In genomic region chr11:118870396-118871343, GRCh38 we compare ENCODE assay signal across 1 cellular context.
TF ChIP-seq lines count a peak whose summit lies in the region.

No MANE protein-coding gene starts in this region.

TF ChIP-seq in K562, 482 proteins besides CTCF, POLR2A, EP300 and RAD21:
- no peak for TF ChIP-seq ATF1 (CRISPR knock-in tag; IDR thresholded peaks at IDR 0.05)
- peak; percentile 32; the same call in 1 of the 2 replicates for TF ChIP-seq ATF1 (tag; IDR thresholded peaks at IDR 0.05)
- TF ChIP-seq TEAD1 (CRISPR knock-in tag; IDR thresholded peaks at IDR 0.05) = no peak
- TF ChIP-seq HNRNPL (IDR thresholded peaks at IDR 0.05; ENCODE audit: low read depth, low read length) = no peak
- TF ChIP-seq ARNT (IDR thresholded peaks at IDR 0.05) = no peak
- no peak for TF ChIP-seq EP400 (IDR thresholded peaks at IDR 0.05)
- no peak for TF ChIP-seq MCM3 (IDR thresholded peaks at IDR 0.05)
- TF ChIP-seq, protein P1, sequence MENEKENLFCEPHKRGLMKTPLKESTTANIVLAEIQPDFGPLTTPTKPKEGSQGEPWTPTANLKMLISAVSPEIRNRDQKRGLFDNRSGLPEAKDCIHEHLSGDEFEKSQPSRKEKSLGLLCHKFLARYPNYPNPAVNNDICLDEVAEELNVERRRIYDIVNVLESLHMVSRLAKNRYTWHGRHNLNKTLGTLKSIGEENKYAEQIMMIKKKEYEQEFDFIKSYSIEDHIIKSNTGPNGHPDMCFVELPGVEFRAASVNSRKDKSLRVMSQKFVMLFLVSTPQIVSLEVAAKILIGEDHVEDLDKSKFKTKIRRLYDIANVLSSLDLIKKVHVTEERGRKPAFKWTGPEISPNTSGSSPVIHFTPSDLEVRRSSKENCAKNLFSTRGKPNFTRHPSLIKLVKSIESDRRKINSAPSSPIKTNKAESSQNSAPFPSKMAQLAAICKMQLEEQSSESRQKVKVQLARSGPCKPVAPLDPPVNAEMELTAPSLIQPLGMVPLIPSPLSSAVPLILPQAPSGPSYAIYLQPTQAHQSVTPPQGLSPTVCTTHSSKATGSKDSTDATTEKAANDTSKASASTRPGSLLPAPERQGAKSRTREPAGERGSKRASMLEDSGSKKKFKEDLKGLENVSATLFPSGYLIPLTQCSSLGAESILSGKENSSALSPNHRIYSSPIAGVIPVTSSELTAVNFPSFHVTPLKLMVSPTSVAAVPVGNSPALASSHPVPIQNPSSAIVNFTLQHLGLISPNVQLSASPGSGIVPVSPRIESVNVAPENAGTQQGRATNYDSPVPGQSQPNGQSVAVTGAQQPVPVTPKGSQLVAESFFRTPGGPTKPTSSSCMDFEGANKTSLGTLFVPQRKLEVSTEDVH (IDR thresholded peaks at IDR 0.05; ENCODE audit: low read depth, partially characterized antibody) = no peak
- no peak for TF ChIP-seq THAP12 (CRISPR knock-in tag; IDR thresholded peaks at IDR 0.05)
- TF ChIP-seq, protein P2, sequence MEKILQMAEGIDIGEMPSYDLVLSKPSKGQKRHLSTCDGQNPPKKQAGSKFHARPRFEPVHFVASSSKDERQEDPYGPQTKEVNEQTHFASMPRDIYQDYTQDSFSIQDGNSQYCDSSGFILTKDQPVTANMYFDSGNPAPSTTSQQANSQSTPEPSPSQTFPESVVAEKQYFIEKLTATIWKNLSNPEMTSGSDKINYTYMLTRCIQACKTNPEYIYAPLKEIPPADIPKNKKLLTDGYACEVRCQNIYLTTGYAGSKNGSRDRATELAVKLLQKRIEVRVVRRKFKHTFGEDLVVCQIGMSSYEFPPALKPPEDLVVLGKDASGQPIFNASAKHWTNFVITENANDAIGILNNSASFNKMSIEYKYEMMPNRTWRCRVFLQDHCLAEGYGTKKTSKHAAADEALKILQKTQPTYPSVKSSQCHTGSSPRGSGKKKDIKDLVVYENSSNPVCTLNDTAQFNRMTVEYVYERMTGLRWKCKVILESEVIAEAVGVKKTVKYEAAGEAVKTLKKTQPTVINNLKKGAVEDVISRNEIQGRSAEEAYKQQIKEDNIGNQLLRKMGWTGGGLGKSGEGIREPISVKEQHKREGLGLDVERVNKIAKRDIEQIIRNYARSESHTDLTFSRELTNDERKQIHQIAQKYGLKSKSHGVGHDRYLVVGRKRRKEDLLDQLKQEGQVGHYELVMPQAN (IDR thresholded peaks at IDR 0.05; ENCODE audit: borderline replicate concordance) = no peak
- TF ChIP-seq POLR3G (IDR thresholded peaks at IDR 0.05; ENCODE audit: extremely low read depth, insufficient read length, insufficient replicate concordance) = no peak
- TF ChIP-seq ZNF76 (CRISPR knock-in tag; IDR thresholded peaks at IDR 0.05; ENCODE audit: borderline replicate concordance) = no peak
- no peak for TF ChIP-seq RNF2 (IDR thresholded peaks at IDR 0.05)
- no peak for TF ChIP-seq BACH1 (tag; IDR thresholded peaks at IDR 0.05)
- no peak for TF ChIP-seq E4F1 (CRISPR knock-in tag; IDR thresholded peaks at IDR 0.05; ENCODE audit: borderline replicate concordance)
- no peak for TF ChIP-seq NBN (IDR thresholded peaks at IDR 0.05; ENCODE audit: low read depth)
- no peak for TF ChIP-seq RBM14 (IDR thresholded peaks at IDR 0.05; ENCODE audit: borderline replicate concordance, insufficient read depth, low read depth, low read length)
- TF ChIP-seq, protein P3, sequence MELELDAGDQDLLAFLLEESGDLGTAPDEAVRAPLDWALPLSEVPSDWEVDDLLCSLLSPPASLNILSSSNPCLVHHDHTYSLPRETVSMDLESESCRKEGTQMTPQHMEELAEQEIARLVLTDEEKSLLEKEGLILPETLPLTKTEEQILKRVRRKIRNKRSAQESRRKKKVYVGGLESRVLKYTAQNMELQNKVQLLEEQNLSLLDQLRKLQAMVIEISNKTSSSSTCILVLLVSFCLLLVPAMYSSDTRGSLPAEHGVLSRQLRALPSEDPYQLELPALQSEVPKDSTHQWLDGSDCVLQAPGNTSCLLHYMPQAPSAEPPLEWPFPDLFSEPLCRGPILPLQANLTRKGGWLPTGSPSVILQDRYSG (tag; conservative IDR thresholded peaks at IDR 0.05; ENCODE audit: low read depth) = no peak
- peak; percentile 86 for TF ChIP-seq ZBTB40 (IDR thresholded peaks at IDR 0.05)
- 0 out of 2 replicates have a peak, but pooled peaks have one; percentile 43 for TF ChIP-seq ZBTB40 (CRISPR knock-in tag; IDR thresholded peaks at IDR 0.05)
- no peak for TF ChIP-seq ZNF384 (IDR thresholded peaks at IDR 0.05; ENCODE audit: low read depth, low read length)
- TF ChIP-seq PYGO2 (tag; IDR thresholded peaks at IDR 0.05) = no peak
- no peak for TF ChIP-seq ZEB2 (IDR thresholded peaks at IDR 0.05)
- TF ChIP-seq PRMT5 (CRISPR knock-in tag; IDR thresholded peaks at IDR 0.05) = no peak
- no peak for TF ChIP-seq NR2C2 (CRISPR knock-in tag; IDR thresholded peaks at IDR 0.05)
- 0 out of 2 replicates have a peak, but pooled peaks have one; percentile 22 for TF ChIP-seq NR2C2 (tag; IDR thresholded peaks at IDR 0.05)
- TF ChIP-seq BRD9 (IDR thresholded peaks at IDR 0.05; ENCODE audit: low read depth, partially characterized antibody) = no peak
- TF ChIP-seq GABPA (tag; conservative IDR thresholded peaks at IDR 0.05; ENCODE audit: low read depth) = no peak
- TF ChIP-seq MAZ (CRISPR knock-in tag; conservative IDR thresholded peaks at IDR 0.05 in 1 of 2, IDR thresholded peaks at IDR 0.05 in 1 of 2) = no peak
- no peak for TF ChIP-seq HMG20A (CRISPR knock-in tag; conservative IDR thresholded peaks at IDR 0.05)
